ENCODE assay signal across 14 cellular contexts in the genomic region with DNA sequence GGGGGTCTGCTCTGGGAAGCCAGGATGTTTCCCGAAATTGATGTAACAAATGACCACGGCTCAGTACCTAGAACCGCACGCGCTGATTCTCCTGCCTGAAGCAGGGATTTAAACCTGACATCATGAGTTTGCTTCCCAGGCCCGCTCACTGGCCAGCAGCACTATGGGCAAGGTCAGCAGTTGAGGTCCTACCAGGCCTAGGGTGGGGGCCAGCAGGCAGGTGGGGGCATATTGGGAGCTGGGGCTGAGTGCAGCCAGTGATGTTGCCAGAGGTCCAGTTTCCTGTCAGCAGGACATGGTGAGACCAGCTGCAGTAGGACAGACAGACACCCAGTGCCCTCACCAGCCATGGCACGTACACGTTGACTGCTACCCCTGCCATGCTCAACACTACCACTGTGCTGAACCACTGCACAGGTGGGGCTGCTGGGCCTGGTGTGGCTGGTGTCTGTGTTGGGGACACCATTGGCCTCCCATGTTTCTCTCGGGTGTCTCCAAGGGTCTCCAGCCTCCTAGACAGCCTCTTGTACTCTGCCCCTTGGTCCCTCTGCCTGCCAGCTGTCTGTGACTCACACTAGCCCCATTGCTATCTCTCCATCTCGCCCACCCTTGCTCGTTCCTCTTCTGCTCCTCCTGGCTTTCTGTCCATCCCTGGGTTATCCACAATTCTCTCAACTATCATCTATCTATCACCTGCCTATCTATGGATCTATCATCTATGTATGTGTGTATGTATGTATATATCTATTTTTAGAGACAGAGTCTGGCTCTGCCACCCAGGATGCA. TPM values are rescaled to one million over a fixed set of nuclear protein-coding genes. Genes with fewer than 3 reads are reported as not detected.
"Had no signal": no experiment of that assay in that cellular context is flagged by ENCODE, and none has a peak within 500 bp of the region (broad histone marks: within the 10 kb centered on the region; RNA-seq: fewer than 3 reads in every experiment).

No MANE protein-coding gene starts in this region.

- H3K36me3 Mint-ChIP-seq: naive thymus-derived CD4-positive, alpha-beta T cell had no signal

- H3K9me3 ChIP-seq: left lung, mucosa of descending colon, transverse colon had no signal

- DNase-seq: activated CD4-positive, CD25-positive, alpha-beta regulatory T cell treated with anti-CD3 and anti-CD28 coated beads, Interleukin-2, amount 50 U/mL, for 72 hours; activated naive CD4-positive, alpha-beta T cell; activated T-cell treated with anti-CD3 and anti-CD28 coated beads for 4 hours; anterior cingulate cortex; cerebellar nuclear complex; dermis blood vessel endothelial cell; islet precursor cell; mucosa of descending colon; naive thymus-derived CD4-positive, alpha-beta T cell; stimulated activated naive CD8-positive, alpha-beta T cell treated with anti-CD3 and anti-CD28 coated beads, Interleukin-15, Interleukin-2, amounts not matched to agents 100 U/mL and 50 U/mL, for 24 hours; transverse colon had no signal

- H3K9me3 Mint-ChIP-seq: T-helper 2 cell treated with Interferon-gamma antibody and Interleukin-4, amounts not matched to agents 5 μg/mL and 100 μg/mL, for 36 hours had no signal

- H3K36me3 ChIP-seq: left lung, transverse colon had no signal

- H3K27ac ChIP-seq: left lung, skin epidermis, transverse colon had no signal

- ATAC-seq: left lung; mucosa of descending colon; naive thymus-derived CD4-positive, alpha-beta T cell; stimulated activated naive CD8-positive, alpha-beta T cell treated with anti-CD3 and anti-CD28 coated beads, Interleukin-15, Interleukin-2, amounts not matched to agents 100 U/mL and 50 U/mL, for 24 hours had no signal

- H3K27me3 ChIP-seq: left lung, transverse colon had no signal

- H3K4me3 Mint-ChIP-seq: T-helper 2 cell treated with Interferon-gamma antibody and Interleukin-4, amounts not matched to agents 5 μg/mL and 100 μg/mL, for 36 hours had no signal

- H3K27ac Mint-ChIP-seq: T-helper 2 cell treated with Interferon-gamma antibody and Interleukin-4, amounts not matched to agents 5 μg/mL and 100 μg/mL, for 36 hours had no signal

- H3K4me3 ChIP-seq: left lung, mucosa of descending colon, skin epidermis, transverse colon had no signal

RNA-seq across cellular contexts. Expression of a gene that starts 1.1 kb away (rescaled TPM):
- total RNA-seq: dermis blood vessel endothelial cell; left lung; mucosa of descending colon; naive thymus-derived CD4-positive, alpha-beta T cell; transverse colon had no signal

RNA-seq across cellular contexts. Expression of a gene that starts 22.6 kb away (rescaled TPM):
- total RNA-seq: dermis blood vessel endothelial cell; left lung; naive thymus-derived CD4-positive, alpha-beta T cell had no signal
